ENCODE assay signal across 8 cellular contexts in the genomic region with DNA sequence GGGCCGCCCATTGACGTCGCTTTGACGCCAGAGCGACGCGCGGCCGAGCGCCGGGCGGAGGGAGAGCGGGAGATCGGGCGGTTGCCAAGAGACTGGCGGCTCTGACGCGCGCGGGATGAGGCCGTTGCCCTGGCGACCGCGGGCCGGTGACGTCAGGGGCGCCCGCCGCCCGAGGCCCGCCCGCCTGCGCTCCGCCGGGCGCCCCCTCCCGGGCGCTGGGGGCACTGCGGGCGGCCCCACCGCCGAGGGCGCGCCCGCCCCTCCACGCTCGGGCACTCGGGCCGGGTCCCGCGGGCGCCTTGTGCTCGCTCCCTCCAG. TPM values are rescaled to one million over a fixed set of nuclear protein-coding genes. Genes with fewer than 3 reads are reported as not detected.
A peak's percentile ranks its signal among the peaks of the same experiment; 100 is the strongest.
DNase-seq lines count a peak whose midpoint lies in the region; ATAC-seq and TF ChIP-seq lines count a peak whose summit lies in the region.
"Not testable (repeated sequence)": the region's sequence is repeated elsewhere in the genome, so short reads cannot be mapped to it uniquely, and the experiment has no call there.

No MANE protein-coding gene starts in this region.

- H3K4me3 Mint-ChIP-seq in activated naive CD8-positive, alpha-beta T cell treated with anti-CD3 and anti-CD28 coated beads, Interleukin-2, amount 50 U/mL, for 24 hours: not testable (repeated sequence)

- ATAC-seq in GM18867 (IDR thresholded peaks at IDR 0.05; ENCODE audit: unreplicated experiment) (peak; percentile 83), GM21360 (IDR thresholded peaks at IDR 0.05; ENCODE audit: unreplicated experiment) (peak; percentile 89), HG02623 (IDR thresholded peaks at IDR 0.05; ENCODE audit: unreplicated experiment) (peak; percentile 76), HG03097 (IDR thresholded peaks at IDR 0.05; ENCODE audit: low FRiP score, unreplicated experiment) (peak; percentile 60), HG03571 (IDR thresholded peaks at IDR 0.05; ENCODE audit: unreplicated experiment) (peak; percentile 62), lower lobe of right lung (peak; percentile 72 to 95), aorta (ENCODE audit: low FRiP score) (peak; percentile 92)
- ATAC-seq in activated naive CD8-positive, alpha-beta T cell treated with anti-CD3 and anti-CD28 coated beads, Interleukin-2, amount 50 U/mL, for 24 hours: peak; percentile 94

- not testable (repeated sequence) for H3K36me3 ChIP-seq in lower lobe of right lung; aorta (ENCODE audit: control insufficient read depth in 1 of 2, insufficient read depth in 2 of 2, low read length in 1 of 2)

- H3K27ac ChIP-seq in lower lobe of right lung; aorta (ENCODE audit: low read depth in 1 of 2, low read length in 2 of 2): not testable (repeated sequence)

- H3K4me1 Mint-ChIP-seq in activated naive CD8-positive, alpha-beta T cell treated with anti-CD3 and anti-CD28 coated beads, Interleukin-2, amount 50 U/mL, for 24 hours: not testable (repeated sequence)

- H3K9me3 ChIP-seq in lower lobe of right lung; aorta (ENCODE audit: control insufficient read depth, low read length): not testable (repeated sequence)

- H3K27me3 ChIP-seq in lower lobe of right lung (ENCODE audit: low read depth); aorta (ENCODE audit: control insufficient read depth in 1 of 2, insufficient read depth in 2 of 2, low read length in 1 of 2): not testable (repeated sequence)

- intact Hi-C loops in lower lobe of right lung (cut with DNase I); aorta (cut with DNase I): not testable (repeated sequence)

- not testable (repeated sequence) for DNase-seq in activated naive CD8-positive, alpha-beta T cell treated with anti-CD3 and anti-CD28 coated beads, Interleukin-2, amount 50 U/mL, for 24 hours; lower lobe of right lung; aorta

- not testable (repeated sequence) for H3K36me3 Mint-ChIP-seq in activated naive CD8-positive, alpha-beta T cell treated with anti-CD3 and anti-CD28 coated beads, Interleukin-2, amount 50 U/mL, for 24 hours (ENCODE audit: low read depth)

- not testable (repeated sequence) for H3K4me1 ChIP-seq in lower lobe of right lung; aorta (ENCODE audit: control insufficient read depth in 1 of 2, insufficient read depth in 2 of 2, low read length in 2 of 2)

- not testable (repeated sequence) for H3K4me3 ChIP-seq in lower lobe of right lung; aorta (ENCODE audit: low read length in 2 of 2)

- H3K9me3 Mint-ChIP-seq in activated naive CD8-positive, alpha-beta T cell treated with anti-CD3 and anti-CD28 coated beads, Interleukin-2, amount 50 U/mL, for 24 hours: not testable (repeated sequence)

- TF ChIP-seq CTCF in lower lobe of right lung (IDR thresholded peaks at IDR 0.05): not testable (repeated sequence)

- no CpG with 5 or more reads among the region's 53 CpGs for WGBS in aorta, 2 donors

- H3K27ac Mint-ChIP-seq in activated naive CD8-positive, alpha-beta T cell treated with anti-CD3 and anti-CD28 coated beads, Interleukin-2, amount 50 U/mL, for 24 hours: not testable (repeated sequence)

- H3K27me3 Mint-ChIP-seq in activated naive CD8-positive, alpha-beta T cell treated with anti-CD3 and anti-CD28 coated beads, Interleukin-2, amount 50 U/mL, for 24 hours: not testable (repeated sequence)

RNA-seq across cellular contexts. Expression of a gene that starts 0.3 kb away (rescaled TPM):
- 30.1 TPM for total RNA-seq in lower lobe of right lung
- 10 to 100 TPM; 18.1 to 51.4 TPM for total RNA-seq in aorta
- polyA plus RNA-seq in aorta: under 1 TPM; 0.72 to 0.75 TPM
